Comparison of ENCODE assay signal across 19 cellular contexts in genomic region chr10:126391162-126391880, GRCh38. TPM values are rescaled to one million over a fixed set of nuclear protein-coding genes. Genes with fewer than 3 reads are reported as not detected.
DNase-seq lines count a peak whose midpoint lies in the region; ATAC-seq and TF ChIP-seq lines count a peak whose summit lies in the region.
"Had no signal": no experiment of that assay in that cellular context is flagged by ENCODE, and none has a peak within 500 bp of the region (broad histone marks: within the 10 kb centered on the region; RNA-seq: fewer than 3 reads in every experiment).

No MANE protein-coding gene starts in this region.

- H3K4me1 Mint-ChIP-seq in glutamatergic neuron (ENCODE audit: low read depth, unreplicated experiment), result peaks cover 19% of the 10 kb centered on the region

- H3K27me3 ChIP-seq in brain microvascular endothelial cell (replicated peaks) (no peaks in the 10 kb centered on the region), sigmoid colon (peaks cover 13 to 38% (median 17%) of the 10 kb centered on the region in 3 donors)
- H3K27me3 ChIP-seq: ascending aorta had no signal

- H3K9me3 Mint-ChIP-seq in glutamatergic neuron (ENCODE audit: unreplicated experiment), result peaks cover 10% of the 10 kb centered on the region
- H3K9me3 Mint-ChIP-seq: T-helper 2 cell treated with Interferon-gamma antibody and Interleukin-4, amounts not matched to agents 5 μg/mL and 100 μg/mL, for 36 hours had no signal

- in situ Hi-C loops in brain microvascular endothelial cell (cut with HindIII; ENCODE audit: low pct_ligation_motif_present, low sequenced_read_pairs), result no loop called here

- no peak for TF ChIP-seq POLR2A in sigmoid colon (IDR thresholded peaks at IDR 0.05)

- H3K36me3 ChIP-seq in brain microvascular endothelial cell (replicated peaks), result no peaks in the 10 kb centered on the region
- no peaks in the 10 kb centered on the region for H3K36me3 ChIP-seq in sigmoid colon
- H3K36me3 ChIP-seq: ascending aorta, heart left ventricle, thoracic aorta had no signal

- H3K4me1 ChIP-seq in sigmoid colon, result peaks cover 0 to 20% (median 19%) of the 10 kb centered on the region in 4 donors

- 39 to 55% methylated on average over 9 of the region's 9 CpGs for WGBS in sigmoid colon, 2 donors

- H3K27ac ChIP-seq in brain microvascular endothelial cell, result peak overlapping the region; percentile 0
- H3K27ac ChIP-seq in sigmoid colon, result peak overlapping the region in 2 of 4 donors; percentile 10 to 43
- H3K27ac ChIP-seq: ascending aorta, heart left ventricle, HL-60, thoracic aorta had no signal

- TF ChIP-seq CTCF in brain microvascular endothelial cell (IDR thresholded peaks at IDR 0.05; ENCODE audit: low read depth, low read length, missing control alignments), result no peak
- TF ChIP-seq CTCF in glutamatergic neuron (IDR thresholded peaks at IDR 0.05; ENCODE audit: partially characterized antibody, unreplicated experiment), result no peak
- TF ChIP-seq CTCF in sigmoid colon (IDR thresholded peaks at IDR 0.05), result no peak

- H3K9me3 ChIP-seq in sigmoid colon, result no peaks in the 10 kb centered on the region
- H3K9me3 ChIP-seq: ascending aorta, heart left ventricle, thoracic aorta had no signal

- peak overlapping the region; percentile 65 for H3K27ac Mint-ChIP-seq in glutamatergic neuron (ENCODE audit: unreplicated experiment)
- H3K27ac Mint-ChIP-seq: activated CD4-positive, alpha-beta memory T cell treated with anti-CD3 and anti-CD28 coated beads, Interleukin-2, amount 10 ng/mL, durations not matched to agents 7 days and 5 days; H9; T-helper 2 cell treated with Interferon-gamma antibody and Interleukin-4, amounts not matched to agents 5 μg/mL and 100 μg/mL, for 36 hours had no signal

- DNase-seq in NCI-H146 treated with DMSO at 0.1 percent for 48 hours (lab: John Stamatoyannopoulos, UW; ENCODE audit: unreplicated experiment) (peak; percentile 55), brain microvascular endothelial cell (peak; percentile 33), glutamatergic neuron (no peak), sigmoid colon (peak; percentile 68), RKO (ENCODE audit: low spot score) (no peak), NCI-H187 treated with DMSO at 0.1 percent for 48 hours (lab: John Stamatoyannopoulos, UW) (no peak)
- DNase-seq: activated CD4-positive, alpha-beta memory T cell treated with anti-CD3 and anti-CD28 coated beads, Interleukin-2, amount 10 ng/mL, durations not matched to agents 7 days and 5 days; CD8-positive, alpha-beta memory T cell; effector CD8-positive, alpha-beta T cell; GF-D8; H9; heart left ventricle; left cardiac atrium had no signal

- no peak for ATAC-seq in GM21825 (IDR thresholded peaks at IDR 0.05; ENCODE audit: unreplicated experiment)
- ATAC-seq in GM19395 (IDR thresholded peaks at IDR 0.05; ENCODE audit: unreplicated experiment), result no peak

- H3K4me3 ChIP-seq in brain microvascular endothelial cell (ENCODE audit: low read depth, low read length), result no peak overlapping the region
- H3K4me3 ChIP-seq in sigmoid colon, result no peak overlapping the region
- H3K4me3 ChIP-seq: ascending aorta, heart left ventricle, thoracic aorta had no signal

- H3K4me3 Mint-ChIP-seq in glutamatergic neuron (ENCODE audit: unreplicated experiment), result peak overlapping the region; percentile 5
- H3K4me3 Mint-ChIP-seq: activated CD4-positive, alpha-beta memory T cell treated with anti-CD3 and anti-CD28 coated beads, Interleukin-2, amount 10 ng/mL, durations not matched to agents 7 days and 5 days; H9; T-helper 2 cell treated with Interferon-gamma antibody and Interleukin-4, amounts not matched to agents 5 μg/mL and 100 μg/mL, for 36 hours had no signal

- intact Hi-C loops in sigmoid colon (cut with DNase I), result no loop called here

- peaks cover 11% of the 10 kb centered on the region for H3K27me3 Mint-ChIP-seq in glutamatergic neuron (ENCODE audit: unreplicated experiment)

- TF ChIP-seq EP300 in sigmoid colon (IDR thresholded peaks at IDR 0.05), result no peak

- peaks cover 17% of the 10 kb centered on the region for H3K36me3 Mint-ChIP-seq in glutamatergic neuron (ENCODE audit: unreplicated experiment)

RNA-seq across cellular contexts. Expression of gene ADAM12, which starts 3.0 kb away (rescaled TPM):
- total RNA-seq in glutamatergic neuron (ENCODE audit: unreplicated experiment), result 18.4 TPM
- total RNA-seq in sigmoid colon, result under 1 TPM; 0.14 to 0.82 (median 0.46) TPM
- under 1 TPM in 2 of 3 donors, not detected in 1; under 0.01 to 0.80 TPM for polyA plus RNA-seq in sigmoid colon
- total RNA-seq: ascending aorta had no signal

Comparison
In these comparisons a context has a peak if more than half of its experiments do, and no peak if none do; other contexts are left out.
1. DNase-seq: peak in NCI-H146 treated with DMSO at 0.1 percent for 48 hours (single experiment), brain microvascular endothelial cell (single experiment) and sigmoid colon (single experiment); none in glutamatergic neuron (single experiment), RKO (single experiment) and NCI-H187 treated with DMSO at 0.1 percent for 48 hours (single experiment).
2. RNA of gene ADAM12, which starts 3.0 kb away (total RNA-seq): 18.4 TPM in glutamatergic neuron (single experiment); 0.14 to 0.82 TPM in sigmoid colon; every median in the first group is over 10 times any median in the second.